ENCODE assay signal across 34 cellular contexts in the genomic region with DNA sequence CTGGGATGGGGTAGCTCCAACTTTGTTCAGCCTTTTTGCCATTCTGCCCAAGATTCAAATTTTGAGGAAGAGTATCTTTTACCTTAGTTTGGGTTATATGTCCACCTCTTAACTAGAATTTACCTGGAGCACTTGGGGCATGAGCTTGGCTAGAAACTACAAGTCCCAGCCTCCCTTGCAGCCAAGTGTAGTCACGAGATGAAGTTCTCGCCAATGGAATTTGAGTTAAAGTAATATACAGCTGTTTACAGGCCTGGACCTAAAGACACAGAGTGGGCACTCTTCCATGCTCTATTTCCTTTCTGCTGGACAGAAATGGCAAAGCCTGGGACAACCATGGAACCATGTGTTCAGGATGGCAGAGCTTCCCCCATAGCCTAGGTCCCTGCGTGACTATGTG.
"Had no signal": no experiment of that assay in that cellular context is flagged by ENCODE, and none has a peak within 500 bp of the region (broad histone marks: within the 10 kb centered on the region; RNA-seq: fewer than 3 reads in every experiment).

No MANE protein-coding gene starts in this region.

- H3K9me3 ChIP-seq: adrenal gland, body of pancreas, colonic mucosa, esophagus squamous epithelium had no signal

- H3K27me3 ChIP-seq: adrenal gland, body of pancreas, colonic mucosa, esophagus squamous epithelium had no signal

- H3K4me1 ChIP-seq: adrenal gland, body of pancreas, colonic mucosa, esophagus squamous epithelium had no signal

- H3K27ac ChIP-seq: adrenal gland, body of pancreas, cardiac muscle cell, colonic mucosa, epithelial cell of prostate, esophagus squamous epithelium, WERI-Rb-1 had no signal

- H3K36me3 ChIP-seq: adrenal gland, cardiac muscle cell, colonic mucosa, esophagus squamous epithelium, WERI-Rb-1 had no signal

- DNase-seq: activated CD4-positive, alpha-beta memory T cell treated with anti-CD3 and anti-CD28 coated beads for 36 hours; activated CD4-positive, alpha-beta T cell treated with anti-CD3 and anti-CD28 coated beads for 36 hours; activated CD4-positive, alpha-beta T cell treated with anti-CD3 and anti-CD28 coated beads, Interleukin-2, amount 10 ng/mL, durations not matched to agents 24 days and 14 days; activated CD4-positive, CD25-positive, alpha-beta regulatory T cell; activated CD4-positive, CD25-positive, alpha-beta regulatory T cell treated with anti-CD3 and anti-CD28 coated beads, Interleukin-2, amount 50 U/mL, for 72 hours; activated CD8-positive, alpha-beta memory T cell treated with anti-CD3 and anti-CD28 coated beads, Interleukin-2, amount 10 ng/mL, durations not matched to agents 7 days and 5 days; activated CD8-positive, alpha-beta memory T cell treated with anti-CD3 and anti-CD28 coated beads, Interleukin-2, amount 50 U/mL, for 4 hours; activated CD8-positive, alpha-beta T cell treated with anti-CD3 and anti-CD28 coated beads, Interleukin-2, amount 10 ng/mL, durations not matched to agents 7 days and 5 days; activated gamma-delta T cell; activated naive CD4-positive, alpha-beta T cell; activated naive CD4-positive, alpha-beta T cell treated with anti-CD3 and anti-CD28 coated beads, Interleukin-2, amount 10 ng/mL, durations not matched to agents 7 days and 5 days; activated T-cell treated with anti-CD3 and anti-CD28 coated beads, Interleukin-2, amount 50 U/mL, for 1 hour; activated T-cell treated with anti-CD3 and anti-CD28 coated beads, Interleukin-2, amount 50 U/mL, for 72 hours; adrenal gland; amygdala; aorta; body of pancreas; central memory CD4-positive, alpha-beta T cell; cerebellar nuclear complex; colonic mucosa; effector CD8-positive, alpha-beta T cell; esophagus squamous epithelium; head of caudate nucleus; hippocampal formation; T-helper 17 cell; T1000; WERI-Rb-1 had no signal

- H3K27me3 Mint-ChIP-seq: activated CD4-positive, alpha-beta memory T cell treated with anti-CD3 and anti-CD28 coated beads for 36 hours; activated CD4-positive, alpha-beta T cell treated with anti-CD3 and anti-CD28 coated beads for 36 hours; activated CD4-positive, alpha-beta T cell treated with anti-CD3 and anti-CD28 coated beads, Interleukin-2, amount 10 ng/mL, durations not matched to agents 24 days and 14 days; activated CD8-positive, alpha-beta memory T cell treated with anti-CD3 and anti-CD28 coated beads, Interleukin-2, amount 10 ng/mL, durations not matched to agents 7 days and 5 days; activated naive CD4-positive, alpha-beta T cell treated with anti-CD3 and anti-CD28 coated beads, Interleukin-2, amount 10 ng/mL, durations not matched to agents 7 days and 5 days; T-helper 17 cell had no signal

- H3K9me3 Mint-ChIP-seq: activated T-cell treated with anti-CD3 and anti-CD28 coated beads, Interleukin-2, amount 50 U/mL, for 72 hours; T-helper 2 cell treated with Interferon-gamma antibody and Interleukin-4, amounts not matched to agents 5 μg/mL and 100 μg/mL, for 36 hours had no signal

- H3K27ac Mint-ChIP-seq: activated CD4-positive, alpha-beta memory T cell treated with anti-CD3 and anti-CD28 coated beads for 36 hours; activated CD4-positive, alpha-beta T cell treated with anti-CD3 and anti-CD28 coated beads, Interleukin-2, amount 10 ng/mL, durations not matched to agents 24 days and 14 days; activated CD8-positive, alpha-beta memory T cell treated with anti-CD3 and anti-CD28 coated beads, Interleukin-2, amount 10 ng/mL, durations not matched to agents 7 days and 5 days; activated CD8-positive, alpha-beta T cell treated with anti-CD3 and anti-CD28 coated beads, Interleukin-2, amount 10 ng/mL, durations not matched to agents 7 days and 5 days; activated naive CD4-positive, alpha-beta T cell treated with anti-CD3 and anti-CD28 coated beads, Interleukin-2, amount 10 ng/mL, durations not matched to agents 7 days and 5 days; activated naive CD4-positive, alpha-beta T cell treated with anti-CD3 and anti-CD28 coated beads, Interleukin-2, amount 50 U/mL, for 72 hours; activated T-cell treated with anti-CD3 and anti-CD28 coated beads, Interleukin-2, amount 50 U/mL, for 72 hours; T-helper 17 cell; T-helper 2 cell treated with Interferon-gamma antibody and Interleukin-4, amounts not matched to agents 5 μg/mL and 100 μg/mL, for 36 hours had no signal

- FAIRE-seq: endometrium, endothelial cell of umbilical vein, frontal cortex had no signal

- H3K4me3 Mint-ChIP-seq: activated CD4-positive, alpha-beta memory T cell treated with anti-CD3 and anti-CD28 coated beads for 36 hours; activated CD4-positive, alpha-beta T cell treated with anti-CD3 and anti-CD28 coated beads for 36 hours; activated CD4-positive, alpha-beta T cell treated with anti-CD3 and anti-CD28 coated beads, Interleukin-2, amount 10 ng/mL, durations not matched to agents 24 days and 14 days; activated CD8-positive, alpha-beta memory T cell treated with anti-CD3 and anti-CD28 coated beads, Interleukin-2, amount 10 ng/mL, durations not matched to agents 7 days and 5 days; activated CD8-positive, alpha-beta T cell treated with anti-CD3 and anti-CD28 coated beads, Interleukin-2, amount 10 ng/mL, durations not matched to agents 7 days and 5 days; activated naive CD4-positive, alpha-beta T cell treated with anti-CD3 and anti-CD28 coated beads, Interleukin-2, amount 10 ng/mL, durations not matched to agents 7 days and 5 days; T-helper 17 cell; T-helper 2 cell treated with Interferon-gamma antibody and Interleukin-4, amounts not matched to agents 5 μg/mL and 100 μg/mL, for 36 hours had no signal

- H3K4me3 ChIP-seq: adrenal gland, body of pancreas, cardiac muscle cell, colonic mucosa, esophagus squamous epithelium had no signal

- H3K36me3 Mint-ChIP-seq: activated CD4-positive, alpha-beta memory T cell treated with anti-CD3 and anti-CD28 coated beads for 36 hours; activated naive CD4-positive, alpha-beta T cell treated with anti-CD3 and anti-CD28 coated beads, Interleukin-2, amount 50 U/mL, for 72 hours had no signal

- ATAC-seq: activated CD4-positive, alpha-beta T cell treated with anti-CD3 and anti-CD28 coated beads for 36 hours; activated CD8-positive, alpha-beta memory T cell treated with anti-CD3 and anti-CD28 coated beads, Interleukin-2, amount 10 ng/mL, durations not matched to agents 7 days and 5 days; activated CD8-positive, alpha-beta T cell treated with anti-CD3 and anti-CD28 coated beads, Interleukin-2, amount 10 ng/mL, durations not matched to agents 7 days and 5 days; activated naive CD4-positive, alpha-beta T cell treated with anti-CD3 and anti-CD28 coated beads, Interleukin-2, amount 50 U/mL, for 72 hours; activated T-cell treated with anti-CD3 and anti-CD28 coated beads, Interleukin-2, amount 50 U/mL, for 72 hours; body of pancreas; T-helper 17 cell had no signal
